ENCODE assay signal across 15 cellular contexts in the genomic region with DNA sequence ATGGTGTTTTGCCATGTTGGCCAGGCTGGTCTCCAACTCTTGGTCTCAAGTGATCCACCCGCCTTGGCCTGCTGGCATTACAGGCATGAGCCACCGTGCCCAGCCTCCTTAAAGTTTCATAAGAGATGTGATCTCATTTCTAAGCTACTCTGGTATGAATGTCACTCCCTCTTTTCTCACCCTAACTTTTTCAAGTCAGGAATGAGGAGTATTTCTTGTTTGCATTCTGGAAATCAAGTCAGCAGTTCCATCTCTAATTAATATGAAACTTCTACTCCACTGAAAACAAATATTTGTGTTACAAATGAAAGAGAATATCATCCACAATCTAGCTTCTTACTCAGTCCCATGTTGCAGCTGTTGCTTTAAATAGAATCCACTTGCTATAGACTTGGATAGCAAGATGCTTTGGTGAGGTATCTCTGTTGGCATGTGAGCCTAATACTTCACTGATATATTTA.
DNase-seq lines count a peak whose midpoint lies in the region; TF ChIP-seq lines count a peak whose summit lies in the region.
"Had no signal": no experiment of that assay in that cellular context is flagged by ENCODE, and none has a peak within 500 bp of the region (broad histone marks: within the 10 kb centered on the region; RNA-seq: fewer than 3 reads in every experiment).

No MANE protein-coding gene starts in this region.

- H3K9me3 Mint-ChIP-seq in T-helper 1 cell treated with Interleukin-12 subunit alpha and Interleukin-12 subunit beta and Interleukin-4 antibody, amounts not matched to agents 30 μg/mL and 1 μg/mL, for 36 hours = peaks cover 2% of the 10 kb centered on the region
- H3K9me3 Mint-ChIP-seq in MCF 10A (ENCODE audit: unreplicated experiment) (no peaks in the 10 kb centered on the region), type B pancreatic cell (no peaks in the 10 kb centered on the region)
- H3K9me3 Mint-ChIP-seq: activated naive CD4-positive, alpha-beta T cell treated with anti-CD3 and anti-CD28 coated beads, Interleukin-2, amount 10 ng/mL, durations not matched to agents 7 days and 5 days; T-cell had no signal

- no peak overlapping the region for H3K4me3 Mint-ChIP-seq in T-helper 1 cell treated with Interleukin-12 subunit alpha and Interleukin-12 subunit beta and Interleukin-4 antibody, amounts not matched to agents 30 μg/mL and 1 μg/mL, for 36 hours
- H3K4me3 Mint-ChIP-seq in MCF 10A (ENCODE audit: unreplicated experiment) (no peak overlapping the region), type B pancreatic cell (no peak overlapping the region)
- H3K4me3 Mint-ChIP-seq: activated naive CD4-positive, alpha-beta T cell treated with anti-CD3 and anti-CD28 coated beads, Interleukin-2, amount 10 ng/mL, durations not matched to agents 7 days and 5 days; T-cell had no signal

- no peak overlapping the region for H3K4me3 ChIP-seq in foreskin fibroblast (ENCODE audit: low read depth in 1 of 2, low read length in 2 of 2)
- H3K4me3 ChIP-seq: heart right ventricle had no signal

- peaks cover 20% of the 10 kb centered on the region for H3K4me1 Mint-ChIP-seq in T-helper 1 cell treated with Interleukin-12 subunit alpha and Interleukin-12 subunit beta and Interleukin-4 antibody, amounts not matched to agents 30 μg/mL and 1 μg/mL, for 36 hours (ENCODE audit: low read depth)
- H3K4me1 Mint-ChIP-seq in MCF 10A (ENCODE audit: insufficient read depth, unreplicated experiment) (peaks cover 17% of the 10 kb centered on the region), type B pancreatic cell (ENCODE audit: unreplicated experiment) (no peaks in the 10 kb centered on the region)

- H3K27ac Mint-ChIP-seq in T-helper 1 cell treated with Interleukin-12 subunit alpha and Interleukin-12 subunit beta and Interleukin-4 antibody, amounts not matched to agents 30 μg/mL and 1 μg/mL, for 36 hours = peak overlapping the region; percentile 9
- H3K27ac Mint-ChIP-seq in MCF 10A (ENCODE audit: low read depth, unreplicated experiment) = peak overlapping the region; percentile 23
- H3K27ac Mint-ChIP-seq in type B pancreatic cell = peak overlapping the region; percentile 79
- H3K27ac Mint-ChIP-seq: activated naive CD4-positive, alpha-beta T cell treated with anti-CD3 and anti-CD28 coated beads, Interleukin-2, amount 10 ng/mL, durations not matched to agents 7 days and 5 days; T-cell had no signal

- CTCF ChIA-PET in MCF 10A (lab: Yijun Ruan, JAX) = interaction anchor here (0.9 to 1.8 kb wide), 5 partner anchors 18 to 89 kb away, joined by 3 to 5 read pairs (median 3); no protein-coding TSS in a partner anchor

- H3K27me3 Mint-ChIP-seq in T-helper 1 cell treated with Interleukin-12 subunit alpha and Interleukin-12 subunit beta and Interleukin-4 antibody, amounts not matched to agents 30 μg/mL and 1 μg/mL, for 36 hours (ENCODE audit: low read depth) = no peaks in the 10 kb centered on the region
- no peaks in the 10 kb centered on the region for H3K27me3 Mint-ChIP-seq in MCF 10A (ENCODE audit: insufficient read depth, unreplicated experiment)
- H3K27me3 Mint-ChIP-seq in type B pancreatic cell = no peaks in the 10 kb centered on the region
- H3K27me3 Mint-ChIP-seq: activated naive CD4-positive, alpha-beta T cell treated with anti-CD3 and anti-CD28 coated beads, Interleukin-2, amount 10 ng/mL, durations not matched to agents 7 days and 5 days; T-cell had no signal

- peaks cover 4% of the 10 kb centered on the region for H3K36me3 Mint-ChIP-seq in T-helper 1 cell treated with Interleukin-12 subunit alpha and Interleukin-12 subunit beta and Interleukin-4 antibody, amounts not matched to agents 30 μg/mL and 1 μg/mL, for 36 hours (ENCODE audit: low read depth)
- H3K36me3 Mint-ChIP-seq in MCF 10A (ENCODE audit: insufficient read depth, unreplicated experiment) (no peaks in the 10 kb centered on the region), type B pancreatic cell (no peaks in the 10 kb centered on the region)
- H3K36me3 Mint-ChIP-seq: T-cell had no signal

- no TSS peak for BruUV-seq in MCF 10A (replicated peaks; lab: Mats Ljungman, UMichigan)

- TF ChIP-seq CTCF in MCF 10A (IDR thresholded peaks at IDR 0.05; ENCODE audit: unreplicated experiment) = no peak
- TF ChIP-seq CTCF in foreskin fibroblast (IDR thresholded peaks at IDR 0.05; ENCODE audit: low read depth, low read length) = no peak
- no peak for TF ChIP-seq CTCF in type B pancreatic cell (conservative IDR thresholded peaks at IDR 0.05)

- POLR2A ChIA-PET in MCF 10A (lab: Yijun Ruan, JAX) = interaction anchor here (0.5 to 13.5 kb wide), 15 partner anchors 7 to 287 kb away, joined by 3 to 222 read pairs (median 6); partner anchors contain the start of gene ARF6

- intact Hi-C loops in MCF 10A (cut with micrococcal nuclease) = no loop called here

- DNase-seq in T-helper 1 cell = no peak
- DNase-seq in MCF 10A (ENCODE audit: unreplicated experiment) = no peak
- peak; percentile 55 to 73 for DNase-seq in foreskin fibroblast
- DNase-seq in type B pancreatic cell (ENCODE audit: extremely low spot score, unreplicated experiment) = no peak
- DNase-seq in activated effector memory CD4-positive, alpha-beta T cell treated with Interleukin-2 at 50 U/mL for 16 hours = no peak
- no peak for DNase-seq in cerebellar nuclear complex (lab: John Stamatoyannopoulos, UW)
- no peak for DNase-seq in globus pallidus (ENCODE audit: low spot score)
- DNase-seq: 8988T; activated CD8-positive, alpha-beta memory T cell treated with anti-CD3 and anti-CD28 coated beads, Interleukin-2, amount 50 U/mL, for 4 hours; activated naive CD4-positive, alpha-beta T cell treated with anti-CD3 and anti-CD28 coated beads, Interleukin-2, amount 10 ng/mL, durations not matched to agents 7 days and 5 days; heart right ventricle; NCI-H187; NCI-H526; T-cell had no signal

Comparison
In these comparisons a context has a peak if more than half of its experiments do, and no peak if none do; other contexts are left out.
1. H3K27ac Mint-ChIP-seq: peak in every context shown above with its lines; median percentile 79 in type B pancreatic cell; 23 in MCF 10A; 9 in T-helper 1 cell treated with Interleukin-12 subunit alpha and Interleukin-12 subunit beta and Interleukin-4 antibody, amounts not matched to agents 30 μg/mL and 1 μg/mL, for 36 hours.
2. DNase-seq: peak in foreskin fibroblast (2 of 2); none in T-helper 1 cell (0 of 5), MCF 10A (single experiment), type B pancreatic cell (single experiment), activated effector memory CD4-positive, alpha-beta T cell treated with Interleukin-2 at 50 U/mL for 16 hours (single experiment), cerebellar nuclear complex (0 of 2) and globus pallidus (single experiment).